10 cellular contexts compared by ENCODE assay signal in genomic region chr6:133707456-133707855, GRCh38.
A peak's percentile ranks its signal among the peaks of the same experiment; 100 is the strongest.
DNase-seq lines count a peak whose midpoint lies in the region; ATAC-seq and TF ChIP-seq lines count a peak whose summit lies in the region.
"Had no signal": no experiment of that assay in that cellular context is flagged by ENCODE, and none has a peak within 500 bp of the region (broad histone marks: within the 10 kb centered on the region; RNA-seq: fewer than 3 reads in every experiment).

No MANE protein-coding gene starts in this region.

- H3K27ac Mint-ChIP-seq in activated CD4-positive, alpha-beta T cell treated with anti-CD3 and anti-CD28 coated beads for 36 hours: no peak overlapping the region
- H3K27ac Mint-ChIP-seq in activated T-helper 17 cell treated with anti-CD3 and anti-CD28 coated beads, Interleukin-2, amount 50 U/mL, for 72 hours: no peak overlapping the region
- peak overlapping the region; percentile 66 for H3K27ac Mint-ChIP-seq in osteocyte (ENCODE audit: unreplicated experiment)

- intact Hi-C loops in activated CD4-positive, alpha-beta T cell treated with anti-CD3 and anti-CD28 coated beads for 36 hours (cut with DNase I, micrococcal nuclease): no loop called here
- intact Hi-C loops in stomach (cut with DNase I; ENCODE audit: low total_unique reads): no loop called here
- intact Hi-C loops in transverse colon (cut with DNase I; ENCODE audit: low total_unique reads): no loop called here

- peak; percentile 12 for DNase-seq in activated CD4-positive, alpha-beta T cell treated with anti-CD3 and anti-CD28 coated beads for 36 hours
- DNase-seq in activated CD4-positive, alpha-beta T cell treated with anti-CD3 and anti-CD28 coated beads, Interleukin-2, amount 50 U/mL, for 4 hours: no peak
- no peak for DNase-seq in osteocyte (ENCODE audit: extremely low spot score, unreplicated experiment)
- DNase-seq in stomach: no peak
- no peak for DNase-seq in transverse colon

- H3K27ac ChIP-seq in stomach (peak overlapping the region in 1 of 5 donors; percentile 20), transverse colon (no peak overlapping the region)
- H3K27ac ChIP-seq: C4-2B, skin epidermis had no signal

- TF ChIP-seq EP300 in stomach (IDR thresholded peaks at IDR 0.05) (no peak), transverse colon (IDR thresholded peaks at IDR 0.05; ENCODE audit: low read depth) (no peak)

- H3K4me3 Mint-ChIP-seq in activated CD4-positive, alpha-beta T cell treated with anti-CD3 and anti-CD28 coated beads for 36 hours: no peak overlapping the region
- no peak overlapping the region for H3K4me3 Mint-ChIP-seq in activated T-helper 17 cell treated with anti-CD3 and anti-CD28 coated beads, Interleukin-2, amount 50 U/mL, for 72 hours
- H3K4me3 Mint-ChIP-seq in osteocyte (ENCODE audit: unreplicated experiment): no peak overlapping the region

- ATAC-seq in activated CD4-positive, alpha-beta T cell treated with anti-CD3 and anti-CD28 coated beads for 36 hours: peak; percentile 23
- ATAC-seq in HG03469 (IDR thresholded peaks at IDR 0.05; ENCODE audit: unreplicated experiment): peak; percentile 57
- ATAC-seq in activated T-helper 17 cell treated with anti-CD3 and anti-CD28 coated beads, Interleukin-2, amount 50 U/mL, for 72 hours (replicated peaks): peak; percentile 86
- no peak for ATAC-seq in GM21447 (IDR thresholded peaks at IDR 0.05; ENCODE audit: unreplicated experiment)

- TF ChIP-seq POLR2A in stomach (IDR thresholded peaks at IDR 0.05): no peak
- no peak for TF ChIP-seq POLR2A in transverse colon (IDR thresholded peaks at IDR 0.05)

- 41 to 61% (median 51%) methylated on average over 4 of the region's 4 CpGs for WGBS in stomach, 5 donors
- 28 to 64% methylated on average over 4 of the region's 4 CpGs for WGBS in transverse colon (ENCODE audit: low coverage in 1 of 2), 2 donors

- CTCF ChIA-PET in activated CD4-positive, alpha-beta T cell treated with anti-CD3 and anti-CD28 coated beads for 36 hours (lab: Charles Lee): no interaction called here

- POLR2A ChIA-PET in activated CD4-positive, alpha-beta T cell treated with anti-CD3 and anti-CD28 coated beads for 36 hours (lab: Charles Lee): no interaction called here

- peaks cover 4% of the 10 kb centered on the region for H3K27me3 Mint-ChIP-seq in activated CD4-positive, alpha-beta T cell treated with anti-CD3 and anti-CD28 coated beads for 36 hours
- peaks cover 3% of the 10 kb centered on the region for H3K27me3 Mint-ChIP-seq in activated T-helper 17 cell treated with anti-CD3 and anti-CD28 coated beads, Interleukin-2, amount 50 U/mL, for 72 hours
- no peaks in the 10 kb centered on the region for H3K27me3 Mint-ChIP-seq in osteocyte (ENCODE audit: unreplicated experiment)

- in situ Hi-C loops in transverse colon (cut with MboI; ENCODE audit: low pct_ligation_motif_present in 1 of 4, low pct_unique_long_range_greater_than_20kb in 1 of 4, low sequenced_read_pairs in 3 of 4): no loop called here

- no peaks in the 10 kb centered on the region for H3K9me3 ChIP-seq in stomach
- no peaks in the 10 kb centered on the region for H3K9me3 ChIP-seq in transverse colon

- no peaks in the 10 kb centered on the region for H3K36me3 Mint-ChIP-seq in activated CD4-positive, alpha-beta T cell treated with anti-CD3 and anti-CD28 coated beads for 36 hours (ENCODE audit: low read depth)
- no peaks in the 10 kb centered on the region for H3K36me3 Mint-ChIP-seq in activated T-helper 17 cell treated with anti-CD3 and anti-CD28 coated beads, Interleukin-2, amount 50 U/mL, for 72 hours (ENCODE audit: low read depth)
- no peaks in the 10 kb centered on the region for H3K36me3 Mint-ChIP-seq in osteocyte (ENCODE audit: unreplicated experiment)

- H3K36me3 ChIP-seq in stomach (no peaks in the 10 kb centered on the region), transverse colon (no peaks in the 10 kb centered on the region)

- TF ChIP-seq CTCF in osteocyte (IDR thresholded peaks at IDR 0.05): no peak
- TF ChIP-seq CTCF in stomach (IDR thresholded peaks at IDR 0.05): no peak
- TF ChIP-seq CTCF in transverse colon (IDR thresholded peaks at IDR 0.05): no peak

- no peak overlapping the region for H3K4me3 ChIP-seq in stomach
- no peak overlapping the region for H3K4me3 ChIP-seq in transverse colon
- H3K4me3 ChIP-seq: skin epidermis had no signal

- no peaks in the 10 kb centered on the region for H3K9me3 Mint-ChIP-seq in activated CD4-positive, alpha-beta T cell treated with anti-CD3 and anti-CD28 coated beads for 36 hours (ENCODE audit: low read depth)
- no peaks in the 10 kb centered on the region for H3K9me3 Mint-ChIP-seq in activated T-helper 17 cell treated with anti-CD3 and anti-CD28 coated beads, Interleukin-2, amount 50 U/mL, for 72 hours
- H3K9me3 Mint-ChIP-seq in osteocyte (ENCODE audit: unreplicated experiment): no peaks in the 10 kb centered on the region

- H3K4me1 ChIP-seq in stomach (no peaks in the 10 kb centered on the region), transverse colon (no peaks in the 10 kb centered on the region)

- H3K27me3 ChIP-seq in stomach (no peaks in the 10 kb centered on the region), transverse colon (no peaks in the 10 kb centered on the region)

- no peaks in the 10 kb centered on the region for H3K4me1 Mint-ChIP-seq in activated CD4-positive, alpha-beta T cell treated with anti-CD3 and anti-CD28 coated beads for 36 hours
- H3K4me1 Mint-ChIP-seq in activated T-helper 17 cell treated with anti-CD3 and anti-CD28 coated beads, Interleukin-2, amount 50 U/mL, for 72 hours: no peaks in the 10 kb centered on the region
- peaks cover 39% of the 10 kb centered on the region for H3K4me1 Mint-ChIP-seq in osteocyte (ENCODE audit: unreplicated experiment)
